In genomic region chr2:238916875-238917590, GRCh38 we compare ENCODE assay signal across 19 cellular contexts.
DNase-seq lines count a peak whose midpoint lies in the region; ATAC-seq and TF ChIP-seq lines count a peak whose summit lies in the region.
"Had no signal": no experiment of that assay in that cellular context is flagged by ENCODE, and none has a peak within 500 bp of the region (broad histone marks: within the 10 kb centered on the region; RNA-seq: fewer than 3 reads in every experiment).

No MANE protein-coding gene starts in this region.

- no peaks in the 10 kb centered on the region for H3K36me3 ChIP-seq in HEK293 (ENCODE audit: control insufficient read depth in 2 of 2, insufficient read depth in 1 of 2, low read length in 2 of 2)
- peaks cover 9% of the 10 kb centered on the region; the same call in 1 of the 2 replicates for H3K36me3 ChIP-seq in MG63
- H3K36me3 ChIP-seq in sigmoid colon, result no peaks in the 10 kb centered on the region
- H3K36me3 ChIP-seq: SJCRH30 had no signal

- TF ChIP-seq EP300 in sigmoid colon (IDR thresholded peaks at IDR 0.05), result no peak

- H3K9me3 ChIP-seq in HEK293 (ENCODE audit: control insufficient read depth, insufficient read depth, low read depth, low read length) (no peaks in the 10 kb centered on the region), MG63 (no peaks in the 10 kb centered on the region), sigmoid colon (no peaks in the 10 kb centered on the region)
- H3K9me3 ChIP-seq: psoas muscle, SJCRH30 had no signal

- POLR2A ChIA-PET in HEK293 (lab: Yijun Ruan, JAX), result no interaction called here

- DNase-seq in MG63 (peak; percentile 49), fibroblast of the aortic adventitia (ENCODE audit: low read depth) (no peak), sigmoid colon (peak; percentile 56), NCI-H526 (lab: John Stamatoyannopoulos, UW) (no peak), substantia nigra (lab: John Stamatoyannopoulos, UW) (no peak), SHP77 treated with DMSO at 0.1 percent for 48 hours (lab: John Stamatoyannopoulos, UW) (no peak)
- DNase-seq: activated CD4-positive, alpha-beta T cell treated with anti-CD3 and anti-CD28 coated beads, Interleukin-2, amount 10 ng/mL, durations not matched to agents 24 days and 14 days; amygdala; caudate nucleus; glutamatergic neuron; H9; Kasumi-1; NCI-H1417; NCI-H510A; psoas muscle; SJCRH30; stimulated activated CD4-positive, alpha-beta T cell treated with anti-CD3 and anti-CD28 coated beads, Interleukin-12 subunit alpha, Interleukin-12 subunit beta, amount 100 ng/mL, for 4 hours had no signal

- 53 to 78% methylated on average over 14 of the region's 14 CpGs for WGBS in sigmoid colon, 2 donors

- H3K4me1 ChIP-seq in HEK293 (ENCODE audit: control insufficient read depth, insufficient read depth, low read length) (no peaks in the 10 kb centered on the region), sigmoid colon (peaks cover 0 to 6% (median 3%) of the 10 kb centered on the region in 4 donors)
- H3K4me1 ChIP-seq: psoas muscle, SJCRH30 had no signal

- no peak for TF ChIP-seq POLR2A in sigmoid colon (IDR thresholded peaks at IDR 0.05)

- H3K27ac ChIP-seq in HEK293 (ENCODE audit: extremely low read depth, low read depth, low read length) (no peak overlapping the region), sigmoid colon (no peak overlapping the region), substantia nigra (ENCODE audit: low read depth, low read length, poor library complexity, severe bottlenecking) (no peak overlapping the region)
- H3K27ac ChIP-seq: psoas muscle, SJCRH30 had no signal

- H3K4me3 ChIP-seq in HEK293 (ENCODE audit: low read depth, low read length) (no peak overlapping the region), MG63 (no peak overlapping the region), fibroblast of the aortic adventitia (ENCODE audit: low read depth, low read length) (no peak overlapping the region), sigmoid colon (no peak overlapping the region)
- H3K4me3 ChIP-seq: psoas muscle, SJCRH30 had no signal

- CTCF ChIA-PET in HEK293 (lab: Yijun Ruan, JAX), result no interaction called here

- no peak for ATAC-seq in HG03135 (IDR thresholded peaks at IDR 0.05; ENCODE audit: unreplicated experiment)

- TF ChIP-seq CTCF in HEK293 (tag by site-specific recombination; IDR thresholded peaks at IDR 0.05) (no peak), fibroblast of the aortic adventitia (IDR thresholded peaks at IDR 0.05; ENCODE audit: insufficient read depth, low read length) (peak; percentile 1), sigmoid colon (IDR thresholded peaks at IDR 0.05) (no peak)

- no peaks in the 10 kb centered on the region for H3K27me3 ChIP-seq in MG63
- no peaks in the 10 kb centered on the region for H3K27me3 ChIP-seq in sigmoid colon

- intact Hi-C loops in sigmoid colon (cut with DNase I), result no loop called here

TF ChIP-seq in HEK293, 187 proteins besides CTCF, POLR2A, EP300 and RAD21:
- TF ChIP-seq ZNF530 (tag by site-specific recombination; IDR thresholded peaks at IDR 0.05; ENCODE audit: low read depth), result no peak
- TF ChIP-seq ZIC2 (tag by site-specific recombination; IDR thresholded peaks at IDR 0.05), result peak; percentile 75

Comparison
In these comparisons a context has a peak if more than half of its experiments do, and no peak if none do; other contexts are left out.
1. DNase-seq: peak in MG63 (single experiment) and sigmoid colon (single experiment); none in fibroblast of the aortic adventitia (single experiment), NCI-H526 (0 of 2), substantia nigra (0 of 49) and SHP77 treated with DMSO at 0.1 percent for 48 hours (single experiment).